Comparison of ENCODE assay signal across 9 cellular contexts in the genomic region with DNA sequence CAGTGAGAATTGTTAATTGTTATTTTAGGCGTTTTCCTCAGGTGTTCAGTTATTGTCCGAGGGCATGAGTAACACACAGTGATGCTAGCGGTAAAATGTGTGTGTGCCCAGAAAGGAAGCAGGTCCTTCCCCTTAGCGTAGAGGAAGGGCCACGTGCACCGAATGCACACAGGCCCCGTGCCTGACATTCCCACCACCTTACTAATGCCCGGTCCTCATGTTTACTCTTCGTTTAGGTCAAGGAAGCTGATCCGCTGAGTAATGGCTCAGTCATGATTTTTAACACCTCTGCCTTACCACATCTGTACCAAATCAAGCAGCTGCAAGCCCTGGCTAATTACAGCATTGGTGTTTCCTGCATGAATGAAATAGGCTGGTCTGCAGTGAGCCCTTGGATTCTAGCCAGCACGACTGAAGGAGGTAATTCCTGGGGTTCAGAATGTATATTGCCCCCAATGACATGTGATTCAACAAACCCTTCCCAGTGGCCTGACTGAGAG.
DNase-seq lines count a peak whose midpoint lies in the region; ATAC-seq, FAIRE-seq and TF ChIP-seq lines count a peak whose summit lies in the region.
"Had no signal": no experiment of that assay in that cellular context is flagged by ENCODE, and none has a peak within 500 bp of the region (broad histone marks: within the 10 kb centered on the region; RNA-seq: fewer than 3 reads in every experiment).

No MANE protein-coding gene starts in this region.

- H3K79me2 ChIP-seq in fibroblast of lung (ENCODE audit: control insufficient read depth, insufficient read depth, low read length) = no peaks in the 10 kb centered on the region

- DNase-seq in GM03348 (ENCODE audit: low spot score) (peak; percentile 54), RKO (ENCODE audit: low spot score) (peak; percentile 100), fibroblast of lung (ENCODE audit: low read depth in 2 of 2) (peak; percentile 91 to 96), small intestine (peak; percentile 96), head of caudate nucleus (no peak), frontal cortex (ENCODE audit: low spot score in 2 of 2) (no peak)
- DNase-seq: naive thymus-derived CD8-positive, alpha-beta T cell had no signal

- no peak overlapping the region for H2AFZ ChIP-seq in fibroblast of lung (ENCODE audit: low read length)

- no peaks in the 10 kb centered on the region for H3K9me3 ChIP-seq in fibroblast of lung (ENCODE audit: control insufficient read depth, insufficient read depth, low read depth, low read length)
- H3K9me3 ChIP-seq in small intestine (ENCODE audit: control insufficient read depth, low read depth) = no peaks in the 10 kb centered on the region

- H3K4me3 ChIP-seq in fibroblast of lung (replicated peaks in 1 of 4; ENCODE audit: control extremely low read depth in 1 of 4, insufficient read depth in 1 of 4, low read depth in 3 of 4, low read length in 4 of 4) = no peak overlapping the region
- H3K4me3 ChIP-seq in small intestine (ENCODE audit: low read depth in 1 of 2, low read length in 2 of 2) = no peak overlapping the region

- intact Hi-C loops in head of caudate nucleus (cut with DNase I) = no loop called here

- no peak overlapping the region for H3K4me2 ChIP-seq in fibroblast of lung (ENCODE audit: extremely low read depth, insufficient read depth, low read length)

- no peak for TF ChIP-seq CTCF in fibroblast of lung (conservative IDR thresholded peaks at IDR 0.05 in 1 of 2, IDR thresholded peaks at IDR 0.05 in 1 of 2; ENCODE audit: low read depth in 1 of 2, low read length in 2 of 2)

- FAIRE-seq in small intestine (lab: Jason Lieb, UNC) (no peak), frontal cortex (lab: Jason Lieb, UNC) (no peak)

- H3K4me1 ChIP-seq in fibroblast of lung (ENCODE audit: control insufficient read depth, extremely low read depth, insufficient read depth, low read length) (peaks cover 6% of the 10 kb centered on the region), small intestine (ENCODE audit: control insufficient read depth in 2 of 2, insufficient read depth in 1 of 2, low read depth in 1 of 2, low read length in 1 of 2) (peaks cover 2 to 3% of the 10 kb centered on the region in 2 donors)

- H3K27me3 ChIP-seq in fibroblast of lung (ENCODE audit: control insufficient read depth, insufficient read depth, low read length) (peaks cover 2% of the 10 kb centered on the region), small intestine (ENCODE audit: control insufficient read depth in 2 of 2, insufficient read depth in 2 of 2, low read length in 2 of 2) (no peaks in the 10 kb centered on the region)

- ATAC-seq in GM19463 (IDR thresholded peaks at IDR 0.05; ENCODE audit: unreplicated experiment) (no peak), HG03354 (IDR thresholded peaks at IDR 0.05; ENCODE audit: poor library complexity, severe bottlenecking, unreplicated experiment) (no peak)
- ATAC-seq: naive thymus-derived CD8-positive, alpha-beta T cell had no signal

- H4K20me1 ChIP-seq in fibroblast of lung (ENCODE audit: control insufficient read depth, extremely low read depth, insufficient read depth, low read length) = no peaks in the 10 kb centered on the region

- 12 to 42% (median 35%) methylated on average over 11 of the region's 11 CpGs for WGBS in small intestine, 3 donors

- no peak overlapping the region for H3K27ac ChIP-seq in fibroblast of lung (ENCODE audit: insufficient read depth, low read length)
- H3K27ac ChIP-seq in small intestine (ENCODE audit: low read depth in 1 of 2, low read length in 1 of 2) = peak overlapping the region in 1 of 2 donors; percentile 76

- no peaks in the 10 kb centered on the region for H3K36me3 ChIP-seq in fibroblast of lung (ENCODE audit: control insufficient read depth, insufficient read depth, low read length)
- H3K36me3 ChIP-seq in small intestine (ENCODE audit: control insufficient read depth in 2 of 2, insufficient read depth in 2 of 2, low read length in 2 of 2) = no peaks in the 10 kb centered on the region

- H3K9ac ChIP-seq in fibroblast of lung (ENCODE audit: insufficient read depth, low read length) = no peak overlapping the region

Comparison
In these comparisons a context has a peak if more than half of its experiments do, and no peak if none do; other contexts are left out.
1. DNase-seq: peak in GM03348 (single experiment), RKO (single experiment), fibroblast of lung (2 of 2) and small intestine (single experiment); none in head of caudate nucleus (0 of 42) and frontal cortex (0 of 2).